In the genomic region with DNA sequence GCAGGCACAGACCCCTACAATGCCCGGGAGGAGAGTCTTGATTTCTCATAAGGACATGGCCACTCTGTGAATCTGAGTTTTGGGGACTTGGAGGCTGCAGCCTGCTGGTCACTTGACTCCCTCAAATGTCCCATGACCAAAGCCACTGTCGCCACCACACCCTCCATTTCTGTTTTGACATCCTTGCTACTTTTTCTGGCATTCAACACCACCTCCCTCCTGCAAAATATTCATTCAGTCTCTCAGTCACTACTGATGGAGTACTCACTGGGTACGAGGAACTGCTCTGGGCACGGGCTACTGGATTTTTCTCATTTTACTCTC, we compare ENCODE assay signal across 16 cellular contexts.
"Had no signal": no experiment of that assay in that cellular context is flagged by ENCODE, and none has a peak within 500 bp of the region (broad histone marks: within the 10 kb centered on the region; RNA-seq: fewer than 3 reads in every experiment).

No MANE protein-coding gene starts in this region.

- H3K9me3 ChIP-seq: esophagus squamous epithelium, left lung, pancreas had no signal

- H3K4me2 ChIP-seq: neural progenitor cell had no signal

- DNase-seq: activated CD4-positive, alpha-beta T cell treated with anti-CD3 and anti-CD28 coated beads, Interleukin-2, amount 50 U/mL, for 4 hours; activated CD8-positive, alpha-beta memory T cell treated with anti-CD3 and anti-CD28 coated beads, Interleukin-2, amount 10 ng/mL, durations not matched to agents 7 days and 5 days; activated gamma-delta T cell; activated T-cell treated with anti-CD3 and anti-CD28 coated beads, Interleukin-2, amount 50 U/mL, for 48 hours; brain microvascular endothelial cell; cerebellar nuclear complex; esophagus squamous epithelium; foreskin fibroblast; left lung; stimulated activated CD4-positive, alpha-beta T cell treated with anti-CD3 and anti-CD28 coated beads, Interleukin-15, amount 100 ng/mL, for 24 hours; stimulated activated CD4-positive, alpha-beta T cell treated with anti-CD3 and anti-CD28 coated beads, Interleukin-4, amount 100 ng/mL, for 24 hours had no signal

- H3K27me3 Mint-ChIP-seq: activated CD8-positive, alpha-beta memory T cell treated with anti-CD3 and anti-CD28 coated beads, Interleukin-2, amount 10 ng/mL, durations not matched to agents 7 days and 5 days; activated naive CD8-positive, alpha-beta T cell had no signal

- ATAC-seq: activated CD4-positive, CD25-positive, alpha-beta regulatory T cell treated with anti-CD3 and anti-CD28 coated beads, Interleukin-2, amount 50 U/mL, for 24 hours; activated CD8-positive, alpha-beta memory T cell treated with anti-CD3 and anti-CD28 coated beads, Interleukin-2, amount 10 ng/mL, durations not matched to agents 7 days and 5 days; heart left ventricle; left lung had no signal

- H3K36me3 ChIP-seq: brain microvascular endothelial cell, esophagus squamous epithelium, heart left ventricle, left lung, neural progenitor cell, pancreas had no signal

- H3K4me1 Mint-ChIP-seq: activated CD8-positive, alpha-beta memory T cell treated with anti-CD3 and anti-CD28 coated beads, Interleukin-2, amount 10 ng/mL, durations not matched to agents 7 days and 5 days had no signal

- H3K36me3 Mint-ChIP-seq: activated CD8-positive, alpha-beta memory T cell treated with anti-CD3 and anti-CD28 coated beads, Interleukin-2, amount 10 ng/mL, durations not matched to agents 7 days and 5 days; activated naive CD8-positive, alpha-beta T cell; neural progenitor cell had no signal

- H3K4me3 ChIP-seq: esophagus squamous epithelium, heart left ventricle, left lung, neural progenitor cell, pancreas had no signal

- H3K9ac ChIP-seq: neural progenitor cell had no signal

- H3K27ac Mint-ChIP-seq: activated CD8-positive, alpha-beta memory T cell treated with anti-CD3 and anti-CD28 coated beads, Interleukin-2, amount 10 ng/mL, durations not matched to agents 7 days and 5 days; activated naive CD8-positive, alpha-beta T cell; neural progenitor cell had no signal

- H3K27ac ChIP-seq: brain microvascular endothelial cell, heart left ventricle, left lung, neural progenitor cell had no signal

- H2AFZ ChIP-seq: neural progenitor cell had no signal

- H3K27me3 ChIP-seq: brain microvascular endothelial cell, esophagus squamous epithelium, heart left ventricle, left lung, neural progenitor cell, pancreas had no signal

- H3K4me3 Mint-ChIP-seq: activated CD8-positive, alpha-beta memory T cell treated with anti-CD3 and anti-CD28 coated beads, Interleukin-2, amount 10 ng/mL, durations not matched to agents 7 days and 5 days; activated naive CD8-positive, alpha-beta T cell; neural progenitor cell had no signal
